ENCODE assay signal across 10 cellular contexts in the genomic region with DNA sequence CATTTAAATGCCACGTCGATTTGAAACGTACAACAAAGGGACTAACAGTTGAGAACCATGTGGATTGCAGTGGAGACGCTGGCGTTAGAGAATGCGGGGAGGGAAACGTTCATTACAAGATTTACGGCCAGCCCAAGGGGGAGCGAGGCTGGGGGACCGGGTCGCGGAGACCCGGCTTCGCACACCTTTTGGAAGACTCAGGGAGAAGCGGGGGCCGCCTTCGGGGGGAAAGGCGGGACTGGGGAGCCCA. TPM values are rescaled to one million over a fixed set of nuclear protein-coding genes. Genes with fewer than 3 reads are reported as not detected.
A peak's percentile ranks its signal among the peaks of the same experiment; 100 is the strongest.
DNase-seq lines count a peak whose midpoint lies in the region; ATAC-seq and TF ChIP-seq lines count a peak whose summit lies in the region.
"Had no signal": no experiment of that assay in that cellular context is flagged by ENCODE, and none has a peak within 500 bp of the region (broad histone marks: within the 10 kb centered on the region; RNA-seq: fewer than 3 reads in every experiment).

No MANE protein-coding gene starts in this region.

- intact Hi-C loops in Calu3 (cut with micrococcal nuclease; ENCODE audit: unreplicated experiment), result loop anchor here (10.0 kb wide), 2 partner anchors 169 to 349 kb away; a partner anchor contains a TSS

- TF ChIP-seq CTCF in Calu3 (IDR thresholded peaks at IDR 0.05; ENCODE audit: unreplicated experiment) (no peak), mesothelial cell of epicardium (IDR thresholded peaks at IDR 0.05; ENCODE audit: unreplicated experiment) (no peak)

- peak overlapping the region; percentile 72 for H3K27ac ChIP-seq in angular gyrus (ENCODE audit: low read depth, low read length)

- H3K4me3 Mint-ChIP-seq in Calu3 (ENCODE audit: low read depth, unreplicated experiment), result peak overlapping the region; percentile 67
- no peak overlapping the region for H3K4me3 Mint-ChIP-seq in mesothelial cell of epicardium
- H3K4me3 Mint-ChIP-seq: nephron had no signal

- no peak for DNase-seq in Calu3
- peak; percentile 16 to 32 for DNase-seq in lung microvascular endothelial cell (ENCODE audit: low read depth in 2 of 2)
- DNase-seq in mesothelial cell of epicardium (ENCODE audit: low spot score in 2 of 2, unreplicated experiment in 2 of 2), result no peak
- no peak for DNase-seq in OCI-M2 (lab: John Stamatoyannopoulos, UW; ENCODE audit: unreplicated experiment)
- no peak for DNase-seq in effector CD4-positive, alpha-beta T cell
- DNase-seq in NCI-H774 (lab: John Stamatoyannopoulos, UW), result no peak

- H3K9me3 Mint-ChIP-seq in Calu3 (ENCODE audit: low read depth, unreplicated experiment), result no peaks in the 10 kb centered on the region
- H3K9me3 Mint-ChIP-seq in mesothelial cell of epicardium, result peaks cover 24% of the 10 kb centered on the region

- H3K36me3 Mint-ChIP-seq in Calu3 (ENCODE audit: insufficient read depth, unreplicated experiment) (peaks cover 12% of the 10 kb centered on the region), mesothelial cell of epicardium (peaks cover 6% of the 10 kb centered on the region)

- H3K4me1 Mint-ChIP-seq in Calu3 (ENCODE audit: low read depth, unreplicated experiment) (peaks cover 33% of the 10 kb centered on the region), mesothelial cell of epicardium (no peaks in the 10 kb centered on the region)
- H3K4me1 Mint-ChIP-seq: nephron had no signal

- peak; percentile 11 for ATAC-seq in HG03460 (IDR thresholded peaks at IDR 0.05; ENCODE audit: unreplicated experiment)

- H3K27ac Mint-ChIP-seq in Calu3 (ENCODE audit: unreplicated experiment), result no peak overlapping the region
- no peak overlapping the region for H3K27ac Mint-ChIP-seq in mesothelial cell of epicardium
- H3K27ac Mint-ChIP-seq: nephron had no signal

- CTCF ChIA-PET in Calu3 (lab: Charles Lee), result interaction anchor here (1.2 kb wide), 1 partner anchor 25 kb away, joined by 4 read pairs; no protein-coding TSS in a partner anchor

- BruUV-seq in Calu3 (replicated peaks; lab: Mats Ljungman, UMichigan), result no TSS peak

- H3K27me3 Mint-ChIP-seq in Calu3 (ENCODE audit: unreplicated experiment) (peaks cover 25% of the 10 kb centered on the region), mesothelial cell of epicardium (ENCODE audit: low read depth) (no peaks in the 10 kb centered on the region)

RNA-seq across cellular contexts. Expression of a gene that starts 20.8 kb away (rescaled TPM):
- total RNA-seq in Calu3 (2022) (4.4 and 4.9 TPM in 2 replicates), lung microvascular endothelial cell (not detected in 2 replicates), mesothelial cell of epicardium (0.04 TPM in 1 of 3 replicates, not detected in the others)
- total RNA-seq: LHCN-M2 had no signal

RNA-seq across cellular contexts. Expression of a gene that starts 48.8 kb away (rescaled TPM):
- total RNA-seq in Calu3 (2022) (not detected in 2 replicates), lung microvascular endothelial cell (not detected in 2 replicates), mesothelial cell of epicardium (not detected in 3 replicates)
- total RNA-seq: LHCN-M2 had no signal

Comparison
In these comparisons a context has a peak if more than half of its experiments do, and no peak if none do; other contexts are left out.
1. DNase-seq: peak in lung microvascular endothelial cell (2 of 2); none in Calu3 (single experiment), mesothelial cell of epicardium (0 of 2), OCI-M2 (single experiment), effector CD4-positive, alpha-beta T cell (single experiment) and NCI-H774 (single experiment).